In the genomic region with DNA sequence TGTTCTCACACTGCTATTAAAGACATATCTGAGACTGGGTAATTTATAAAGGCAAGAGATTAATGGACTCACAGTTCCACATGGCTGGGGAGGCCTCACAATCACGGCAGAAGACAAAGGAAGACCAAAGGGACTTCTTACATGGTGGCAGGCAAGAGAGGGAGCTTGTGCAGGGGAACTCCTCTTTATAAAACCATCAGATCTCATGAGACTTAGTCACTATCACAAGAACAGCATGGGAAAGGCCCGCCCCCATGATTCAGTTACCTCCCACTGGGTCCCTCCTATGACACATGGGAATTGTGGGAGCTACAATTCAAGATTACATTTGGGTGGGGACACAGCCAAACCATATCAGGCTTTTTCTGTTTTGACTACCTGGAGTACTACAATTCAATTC, we compare ENCODE assay signal across 20 cellular contexts. TPM values are rescaled to one million over a fixed set of nuclear protein-coding genes. Genes with fewer than 3 reads are reported as not detected.
"Had no signal": no experiment of that assay in that cellular context is flagged by ENCODE, and none has a peak within 500 bp of the region (broad histone marks: within the 10 kb centered on the region; RNA-seq: fewer than 3 reads in every experiment).

No MANE protein-coding gene starts in this region.

RNA-seq across cellular contexts. Expression of a gene that starts 16.6 kb away (rescaled TPM):
- total RNA-seq: activated CD4-positive, alpha-beta T cell treated with anti-CD3 and anti-CD28 coated beads, Interleukin-2, amount 10 ng/mL, durations not matched to agents 7 days and 5 days; activated CD8-positive, alpha-beta memory T cell treated with anti-CD3 and anti-CD28 coated beads, Interleukin-2, amount 10 ng/mL, durations not matched to agents 7 days and 5 days; activated CD8-positive, alpha-beta T cell treated with anti-CD3 and anti-CD28 coated beads, Interleukin-2, amount 10 ng/mL, durations not matched to agents 7 days and 5 days; adrenal gland; ascending aorta; breast epithelium; dermis blood vessel endothelial cell; esophagus squamous epithelium; gastrocnemius medialis; left ventricle myocardium inferior; lung; mesenteric fat pad; mucosa of descending colon; myocyte; natural killer cell treated with Interleukin-12 subunit alpha and Interleukin-12 subunit beta and Interleukin-15 and Interleukin-18, amount 100 ng/mL, for 72 hours; osteoblast; spleen; temporal lobe; tibial nerve; urinary bladder had no signal
- polyA plus RNA-seq: adrenal gland, lung, spleen, urinary bladder had no signal
